ENCODE assay signal across 2 cellular contexts in genomic region chr3:67809370-67809935, GRCh38.
A peak's percentile ranks its signal among the peaks of the same experiment; 100 is the strongest.
TF ChIP-seq lines count a peak whose summit lies in the region.

No MANE protein-coding gene starts in this region.

TF ChIP-seq in liver, 16 proteins besides CTCF, POLR2A, EP300 and RAD21:
- TF ChIP-seq JUND (IDR thresholded peaks at IDR 0.05) (peak; percentile 47 to 59), EGR1 (IDR thresholded peaks at IDR 0.05; ENCODE audit: low read depth in 2 of 2) (no peak), YY1 (IDR thresholded peaks at IDR 0.05) (peak; percentile 29), HNF4G (IDR thresholded peaks at IDR 0.05) (no peak), FOXA1 (IDR thresholded peaks at IDR 0.05) (no peak), RXRA (IDR thresholded peaks at IDR 0.05) (peak; percentile 80 to 87), TAF1 (conservative IDR thresholded peaks at IDR 0.05) (no peak), ZBTB33 (IDR thresholded peaks at IDR 0.05) (no peak), SP1 (IDR thresholded peaks at IDR 0.05) (peak; percentile 66), MAX (IDR thresholded peaks at IDR 0.05) (peak; percentile 33), HNF4A (conservative IDR thresholded peaks at IDR 0.05) (peak; percentile 76 to 77), REST (IDR thresholded peaks at IDR 0.05) (no peak), FOXA2 (IDR thresholded peaks at IDR 0.05) (no peak), GABPA (IDR thresholded peaks at IDR 0.05 in 1 of 2, conservative IDR thresholded peaks at IDR 0.05 in 1 of 2) (no peak), ATF3 (IDR thresholded peaks at IDR 0.05) (no peak), NR2F2 (IDR thresholded peaks at IDR 0.05) (peak; percentile 41)
TF ChIP-seq in liver: peak in this region for 7.

TF ChIP-seq in HepG2, 621 proteins besides CTCF, POLR2A, EP300 and RAD21:
- TF ChIP-seq ZIK1 (CRISPR knock-in tag; IDR thresholded peaks at IDR 0.05; ENCODE audit: borderline replicate concordance, low read depth) (no peak), GATAD1 (CRISPR knock-in tag; IDR thresholded peaks at IDR 0.05) (no peak), AGO1 (IDR thresholded peaks at IDR 0.05; ENCODE audit: low read depth, low read length, poor library complexity, severe bottlenecking) (no peak), RNF219 (CRISPR knock-in tag; IDR thresholded peaks at IDR 0.05) (no peak), HOXD1 (CRISPR knock-in tag; IDR thresholded peaks at IDR 0.05) (no peak), ZNF530 (CRISPR knock-in tag; IDR thresholded peaks at IDR 0.05; ENCODE audit: low read depth) (no peak), ZNF512 (CRISPR knock-in tag; IDR thresholded peaks at IDR 0.05) (no peak), SNRNP70 (IDR thresholded peaks at IDR 0.05; ENCODE audit: low read depth, low read length) (no peak), ZMAT3 (CRISPR knock-in tag; conservative IDR thresholded peaks at IDR 0.05) (no peak), HHEX (CRISPR knock-in tag; IDR thresholded peaks at IDR 0.05) (no peak), ESRRA (CRISPR knock-in tag; IDR thresholded peaks at IDR 0.05; ENCODE audit: low read depth) (no peak), KMT2A (CRISPR knock-in tag; IDR thresholded peaks at IDR 0.05) (no peak), DRAP1 (CRISPR knock-in tag; IDR thresholded peaks at IDR 0.05) (no peak), MAZ (IDR thresholded peaks at IDR 0.05; ENCODE audit: borderline replicate concordance, low read depth, low read length) (no peak), MAZ (CRISPR knock-in tag; IDR thresholded peaks at IDR 0.05; ENCODE audit: low read depth) (no peak)
TF ChIP-seq in HepG2: peak in this region for 0.
